In the genomic region with DNA sequence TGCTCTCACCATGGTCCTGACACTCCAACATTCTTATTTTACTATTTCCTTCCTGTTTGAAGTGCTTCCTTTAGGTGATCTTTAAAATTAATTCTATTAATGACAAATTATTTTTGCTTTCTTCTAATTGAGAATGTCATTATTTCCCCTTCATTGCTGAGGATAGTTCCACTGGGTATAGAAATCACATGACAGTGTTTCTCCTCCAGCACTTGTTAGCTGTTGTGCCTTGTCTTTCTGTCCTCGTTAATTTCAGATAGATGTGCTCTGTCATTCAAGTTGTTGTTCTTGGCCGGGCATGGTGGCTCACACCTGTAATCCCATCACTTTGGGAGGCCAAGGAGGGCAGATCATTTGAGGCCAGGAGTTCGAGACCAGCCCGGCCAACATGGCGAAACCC, we compare ENCODE assay signal across 2 cellular contexts.
TF ChIP-seq lines count a peak whose summit lies in the region.

No MANE protein-coding gene starts in this region.

TF ChIP-seq in HepG2, 621 proteins besides CTCF, POLR2A, EP300 and RAD21:
- no peak for TF ChIP-seq ZNF639 (CRISPR knock-in tag; conservative IDR thresholded peaks at IDR 0.05)
- peak; percentile 70; the same call in 1 of the 2 replicates for TF ChIP-seq ZFP1 (CRISPR knock-in tag; IDR thresholded peaks at IDR 0.05)

TF ChIP-seq in K562, 482 proteins besides CTCF, POLR2A, EP300 and RAD21:
- TF ChIP-seq EHMT2 (IDR thresholded peaks at IDR 0.05) (no peak), ZFP1 (CRISPR knock-in tag; IDR thresholded peaks at IDR 0.05) (peak; percentile 76; the same call in 1 of the 2 replicates), ZBTB7A (IDR thresholded peaks at IDR 0.05; ENCODE audit: borderline replicate concordance, control insufficient read depth, low read depth, low read length) (no peak), RBM34 (IDR thresholded peaks at IDR 0.05; ENCODE audit: borderline replicate concordance, insufficient read depth, low read length) (no peak), E2F6 (IDR thresholded peaks at IDR 0.05; ENCODE audit: borderline replicate concordance in 1 of 2, extremely low read depth in 1 of 2, insufficient read depth in 1 of 2, insufficient read length in 1 of 2, low read depth in 1 of 2, low read length in 1 of 2, poor library complexity in 1 of 2, severe bottlenecking in 1 of 2) (no peak)
